In genomic region chr11:7332451-7332850, GRCh38 we compare ENCODE assay signal across 32 cellular contexts.
"Had no signal": no experiment of that assay in that cellular context is flagged by ENCODE, and none has a peak within 500 bp of the region (broad histone marks: within the 10 kb centered on the region; RNA-seq: fewer than 3 reads in every experiment).

No MANE protein-coding gene starts in this region.

- H3K9me3 ChIP-seq: adrenal gland, body of pancreas had no signal

- ATAC-seq: activated naive CD4-positive, alpha-beta T cell treated with anti-CD3 and anti-CD28 coated beads, Interleukin-2, amount 50 U/mL, for 72 hours; activated T-cell treated with anti-CD3 and anti-CD28 coated beads, Interleukin-2, amount 50 U/mL, for 4 hours; body of pancreas; Right ventricle myocardium inferior had no signal

- H3K4me1 ChIP-seq: adrenal gland, body of pancreas, breast epithelium had no signal

- H3K36me3 Mint-ChIP-seq: activated CD4-positive, alpha-beta memory T cell treated with anti-CD3 and anti-CD28 coated beads for 36 hours; activated naive CD4-positive, alpha-beta T cell treated with anti-CD3 and anti-CD28 coated beads, Interleukin-2, amount 50 U/mL, for 72 hours had no signal

- H3K9me3 Mint-ChIP-seq: activated CD4-positive, alpha-beta memory T cell treated with anti-CD3 and anti-CD28 coated beads for 36 hours; activated naive CD4-positive, alpha-beta T cell treated with anti-CD3 and anti-CD28 coated beads for 36 hours; activated T-cell treated with anti-CD3 and anti-CD28 coated beads, Interleukin-2, amount 50 U/mL, for 4 hours; activated T-helper 1 cell treated with anti-CD3 and anti-CD28 coated beads, Interleukin-12 subunit alpha, Interleukin-12 subunit beta, Interleukin-2, Interleukin-4 antibody, amounts not matched to agents 30 ng/mL and 10 ng/mL and 1 ng/mL, durations not matched to agents 14 hours and 24 hours and 36 hours had no signal

- H3K4me3 ChIP-seq: adrenal gland, body of pancreas, breast epithelium, coronary artery, PC-9 had no signal

- H3K36me3 ChIP-seq: adrenal gland, breast epithelium had no signal

- H3K27me3 ChIP-seq: adrenal gland, body of pancreas, breast epithelium had no signal

- H3K27ac Mint-ChIP-seq: activated CD4-positive, alpha-beta memory T cell treated with anti-CD3 and anti-CD28 coated beads for 36 hours; activated naive CD4-positive, alpha-beta T cell treated with anti-CD3 and anti-CD28 coated beads for 36 hours; activated naive CD4-positive, alpha-beta T cell treated with anti-CD3 and anti-CD28 coated beads, Interleukin-2, amount 50 U/mL, for 72 hours; activated T-helper 1 cell treated with anti-CD3 and anti-CD28 coated beads, Interleukin-12 subunit alpha, Interleukin-12 subunit beta, Interleukin-2, Interleukin-4 antibody, amounts not matched to agents 30 ng/mL and 10 ng/mL and 1 ng/mL, durations not matched to agents 14 hours and 24 hours and 36 hours had no signal

- H3K27ac ChIP-seq: adrenal gland, body of pancreas, breast epithelium, coronary artery, KMS-11, PC-9, RWPE1 had no signal

- DNase-seq: activated CD4-positive, alpha-beta memory T cell treated with anti-CD3 and anti-CD28 coated beads for 36 hours; activated CD4-positive, alpha-beta T cell treated with anti-CD3 and anti-CD28 coated beads, Interleukin-2, amount 50 U/mL, for 1 hour; activated CD8-positive, alpha-beta memory T cell treated with anti-CD3 and anti-CD28 coated beads, Interleukin-2, amount 50 U/mL, for 4 hours; activated gamma-delta T cell treated with Interleukin-2 at 50 U/mL for 16 hours; activated naive CD4-positive, alpha-beta T cell treated with anti-CD3 and anti-CD28 coated beads for 36 hours; activated T-cell treated with anti-CD3 and anti-CD28 coated beads for 4 hours; activated T-cell treated with anti-CD3 and anti-CD28 coated beads, Interleukin-2, amount 50 U/mL, for 4 hours; adrenal gland; body of pancreas; MM.1S; MV-4-11; NCI-H1092; NCI-H1436 treated with DMSO at 0.1 percent for 48 hours; NCI-H1694 treated with DMSO at 0.1 percent for 48 hours; NCI-H2029; NCI-H2107; NCI-H446; NCI-H510A treated with DMSO at 0.1 percent for 48 hours; NCI-H526 treated with DMSO at 0.1 percent for 48 hours; PC-9; SIG-M5; SW 1271; T-helper 1 cell; T-helper 2 cell; T-helper 9 cell had no signal

- H3K4me3 Mint-ChIP-seq: activated CD4-positive, alpha-beta memory T cell treated with anti-CD3 and anti-CD28 coated beads for 36 hours; activated naive CD4-positive, alpha-beta T cell treated with anti-CD3 and anti-CD28 coated beads for 36 hours; activated T-cell treated with anti-CD3 and anti-CD28 coated beads, Interleukin-2, amount 50 U/mL, for 4 hours; activated T-helper 1 cell treated with anti-CD3 and anti-CD28 coated beads, Interleukin-12 subunit alpha, Interleukin-12 subunit beta, Interleukin-2, Interleukin-4 antibody, amounts not matched to agents 30 ng/mL and 10 ng/mL and 1 ng/mL, durations not matched to agents 14 hours and 24 hours and 36 hours had no signal
